ENCODE assay signal across 32 cellular contexts in genomic region chr1:62003777-62004176, GRCh38.
"Had no signal": no experiment of that assay in that cellular context is flagged by ENCODE, and none has a peak within 500 bp of the region (broad histone marks: within the 10 kb centered on the region; RNA-seq: fewer than 3 reads in every experiment).

No MANE protein-coding gene starts in this region.

- FAIRE-seq: RCC 7860 had no signal

- H3K4me3 Mint-ChIP-seq: T-cell had no signal

- H2AFZ ChIP-seq: PC-9 had no signal

- H3K36me3 ChIP-seq: SJCRH30 had no signal

- DNase-seq: MM.1S, MV-4-11, NCI-H1092, NCI-H1105, NCI-H1417, NCI-H1436, NCI-H146, NCI-H1694, NCI-H187, NCI-H1930, NCI-H2029 treated with DMSO at 0.1 percent for 48 hours, NCI-H2081 treated with DMSO at 0.1 percent for 48 hours, NCI-H2107, NCI-H2171, NCI-H226, NCI-H446 treated with DMSO at 0.1 percent for 48 hours, NCI-H510A, NCI-H526, NCI-H69, NCI-H748 treated with DMSO at 0.1 percent for 48 hours, NCI-H82, PC-9, SHP77, SIG-M5, SJCRH30, T-cell had no signal

- H3K4me1 ChIP-seq: SJCRH30 had no signal

- ATAC-seq: Panc1, Right ventricle myocardium inferior, SK-N-SH treated with all-trans-retinoic acid at 6 μM for 48 hours, T-cell had no signal

- H3K27me3 Mint-ChIP-seq: T-cell had no signal

- H3K27me3 ChIP-seq: SJCRH30 had no signal

- H3K27ac ChIP-seq: PC-9, RWPE1, SJCRH30, SK-N-MC had no signal

- H3K4me3 ChIP-seq: PC-9, SJCRH30, SK-N-MC had no signal

- H3K9me3 ChIP-seq: SJCRH30 had no signal

- H3K4me2 ChIP-seq: PC-9 had no signal

- H3K27ac Mint-ChIP-seq: T-cell had no signal
